8 cellular contexts compared by ENCODE assay signal in genomic region chr7:149196151-149196704, GRCh38. TPM values are rescaled to one million over a fixed set of nuclear protein-coding genes. Genes with fewer than 3 reads are reported as not detected.
DNase-seq lines count a peak whose midpoint lies in the region; ATAC-seq, FAIRE-seq and TF ChIP-seq lines count a peak whose summit lies in the region.

No MANE protein-coding gene starts in this region.

- POLR2A ChIA-PET in HEK293 (lab: Yijun Ruan, JAX) = interaction anchor here (1.2 to 2.1 kb wide), 7 partner anchors 9 to 428 kb away, joined by 3 to 12 read pairs (median 4); partner anchors contain the start of genes ZNF398 and ZNF783

- CTCF ChIA-PET in HEK293 (lab: Yijun Ruan, JAX) = interaction anchor here (0.7 to 2.1 kb wide), 10 partner anchors 9 to 226 kb away, joined by 3 to 7 read pairs (median 4); partner anchors contain the start of gene ZNF398

- peak overlapping the region; percentile 95 for H3K27ac ChIP-seq in HEK293 (ENCODE audit: extremely low read depth, low read depth, low read length)
- no peak overlapping the region for H3K27ac ChIP-seq in SK-N-MC
- H3K27ac ChIP-seq in ectodermal cell (ENCODE audit: insufficient read depth, low read depth, low read length, poor library complexity, severe bottlenecking) = no peak overlapping the region

- no peaks in the 10 kb centered on the region for H3K9me3 ChIP-seq in HEK293 (ENCODE audit: control insufficient read depth, insufficient read depth, low read depth, low read length)
- H3K9me3 ChIP-seq in SK-N-MC (ENCODE audit: low read depth, low read length) = no peaks in the 10 kb centered on the region
- H3K9me3 ChIP-seq in ectodermal cell (ENCODE audit: control insufficient read depth, low read length) = no peaks in the 10 kb centered on the region

- H3K4me3 Mint-ChIP-seq in natural killer cell treated with Interleukin-12 subunit alpha and Interleukin-12 subunit beta and Interleukin-15 and Interleukin-18, amount 100 ng/mL, for 72 hours = peak overlapping the region; percentile 90

- no peaks in the 10 kb centered on the region for H3K27me3 ChIP-seq in ectodermal cell (ENCODE audit: control insufficient read depth, insufficient read depth, low read length, poor library complexity, severe bottlenecking)

- DNase-seq in D341Med (ENCODE audit: low spot score) = peak; percentile 61
- DNase-seq in SK-N-MC (ENCODE audit: low read depth, low spot score) = no peak
- no peak for DNase-seq in natural killer cell treated with Interleukin-12 subunit alpha and Interleukin-12 subunit beta and Interleukin-15 and Interleukin-18, amount 100 ng/mL, for 72 hours (ENCODE audit: low spot score)
- DNase-seq in NCI-H1694 (lab: John Stamatoyannopoulos, UW) = no peak
- no peak for DNase-seq in cerebellar nuclear complex (lab: John Stamatoyannopoulos, UW)
- DNase-seq in GM12891 (ENCODE audit: insufficient read length, low spot score) = no peak

- H3K27me3 Mint-ChIP-seq in natural killer cell treated with Interleukin-12 subunit alpha and Interleukin-12 subunit beta and Interleukin-15 and Interleukin-18, amount 100 ng/mL, for 72 hours = no peaks in the 10 kb centered on the region

- peaks cover 24% of the 10 kb centered on the region for H3K36me3 Mint-ChIP-seq in natural killer cell treated with Interleukin-12 subunit alpha and Interleukin-12 subunit beta and Interleukin-15 and Interleukin-18, amount 100 ng/mL, for 72 hours

- 11% methylated on average over 15 to 17 of the region's 17 CpGs for WGBS in ectodermal cell, 2 experiments

- no peak for FAIRE-seq in GM12891 (lab: Jason Lieb, UNC)

- peak; percentile 3 to 29 for ATAC-seq in natural killer cell treated with Interleukin-12 subunit alpha and Interleukin-12 subunit beta and Interleukin-15 and Interleukin-18, amount 100 ng/mL, for 72 hours

- peak overlapping the region; percentile 94 for H3K9ac ChIP-seq in SK-N-MC (ENCODE audit: insufficient read length)

- no peak for TF ChIP-seq CTCF in HEK293 (tag by site-specific recombination; IDR thresholded peaks at IDR 0.05)

- peaks cover 16 to 45% of the 10 kb centered on the region in 2 experiments for H3K36me3 ChIP-seq in HEK293 (ENCODE audit: control insufficient read depth in 2 of 2, insufficient read depth in 1 of 2, low read length in 2 of 2)
- H3K36me3 ChIP-seq in SK-N-MC (ENCODE audit: insufficient read depth, low read length) = peaks cover 32% of the 10 kb centered on the region
- peaks cover 24% of the 10 kb centered on the region for H3K36me3 ChIP-seq in ectodermal cell (ENCODE audit: control insufficient read depth, insufficient read depth, low read length)

- peak overlapping the region; percentile 99 for H3K4me3 ChIP-seq in HEK293 (ENCODE audit: low read depth, low read length)
- peak overlapping the region; percentile 90 for H3K4me3 ChIP-seq in SK-N-MC
- H3K4me3 ChIP-seq in ectodermal cell (ENCODE audit: insufficient read depth, low read depth, low read length) = peak overlapping the region; percentile 93

- peaks cover 44 to 48% of the 10 kb centered on the region in 2 donors for H3K4me1 Mint-ChIP-seq in natural killer cell treated with Interleukin-12 subunit alpha and Interleukin-12 subunit beta and Interleukin-15 and Interleukin-18, amount 100 ng/mL, for 72 hours (ENCODE audit: low read depth in 2 of 2)

- no peaks in the 10 kb centered on the region for H3K9me3 Mint-ChIP-seq in natural killer cell treated with Interleukin-12 subunit alpha and Interleukin-12 subunit beta and Interleukin-15 and Interleukin-18, amount 100 ng/mL, for 72 hours

- H3K4me1 ChIP-seq in HEK293 (ENCODE audit: control insufficient read depth, insufficient read depth, low read length) (no peaks in the 10 kb centered on the region), ectodermal cell (ENCODE audit: control insufficient read depth, insufficient read depth, low read length) (peaks cover 8% of the 10 kb centered on the region)

- no peak for TF ChIP-seq POLR2A in GM12891 (IDR thresholded peaks at IDR 0.05; ENCODE audit: low read depth, low read length)

- peak overlapping the region; percentile 89 to 90 for H3K27ac Mint-ChIP-seq in natural killer cell treated with Interleukin-12 subunit alpha and Interleukin-12 subunit beta and Interleukin-15 and Interleukin-18, amount 100 ng/mL, for 72 hours

TF ChIP-seq in HEK293, 187 proteins besides CTCF, POLR2A, EP300 and RAD21 (continues in another document):
- TF ChIP-seq ZNF341 (tag by site-specific recombination; IDR thresholded peaks at IDR 0.05; ENCODE audit: low read depth) (peak; percentile 9; the same call in 1 of the 2 replicates), ZIC2 (tag by site-specific recombination; IDR thresholded peaks at IDR 0.05) (peak; percentile 34), ZFP69B (tag by site-specific recombination; IDR thresholded peaks at IDR 0.05) (peak; percentile 43; the same call in 1 of the 2 replicates), ZNF639 (tag by site-specific recombination; IDR thresholded peaks at IDR 0.05) (no peak), ZNF692 (tag by site-specific recombination; IDR thresholded peaks at IDR 0.05) (peak; percentile 79), ZBTB8A (tag by site-specific recombination; IDR thresholded peaks at IDR 0.05) (no peak)

TF ChIP-seq in GM12891, 5 proteins besides CTCF, POLR2A, EP300 and RAD21:
- no peak for TF ChIP-seq PAX5 (IDR thresholded peaks at IDR 0.05; ENCODE audit: insufficient read depth, low read length, severe bottlenecking)
- no peak for TF ChIP-seq SPI1 (IDR thresholded peaks at IDR 0.05; ENCODE audit: low read depth, low read length)
- TF ChIP-seq POLR2AphosphoS5 (IDR thresholded peaks at IDR 0.05; ENCODE audit: low read depth, low read length) = no peak
- TF ChIP-seq POU2F2 (IDR thresholded peaks at IDR 0.05; ENCODE audit: low read depth, low read length) = no peak
- no peak for TF ChIP-seq TAF1 (IDR thresholded peaks at IDR 0.05; ENCODE audit: low read depth, low read length)

RNA-seq across cellular contexts. Expression of gene ZNF282, which starts 0.9 kb away (rescaled TPM):
- polyA plus RNA-seq in ectodermal cell (2013, experiment 1 of 4) = 24.9 TPM
- 26.9 TPM for polyA plus RNA-seq in ectodermal cell (2013, experiment 2 of 4)
- 24.0 TPM for polyA plus RNA-seq in ectodermal cell (2013, experiment 3 of 4)
- polyA plus RNA-seq in ectodermal cell (2013, experiment 4 of 4) = 24.5 TPM
- 10 to 100 TPM; 37.4 to 46.7 TPM for total RNA-seq in natural killer cell treated with Interleukin-12 subunit alpha and Interleukin-12 subunit beta and Interleukin-15 and Interleukin-18, amount 100 ng/mL, for 72 hours
- polyA plus RNA-seq in GM12891 (2012; ENCODE audit: low read depth, missing spikeins) = 13.6 TPM

RNA-seq across cellular contexts. Expression of gene ZNF212, which starts 43.2 kb away (rescaled TPM):
- 18.4 TPM for polyA plus RNA-seq in ectodermal cell (2013, experiment 1 of 4)
- 20.7 TPM for polyA plus RNA-seq in ectodermal cell (2013, experiment 2 of 4)
- 12.7 TPM for polyA plus RNA-seq in ectodermal cell (2013, experiment 3 of 4)
- polyA plus RNA-seq in ectodermal cell (2013, experiment 4 of 4) = 15.5 TPM
- 10 to 100 TPM; 11.5 to 19.9 TPM for total RNA-seq in natural killer cell treated with Interleukin-12 subunit alpha and Interleukin-12 subunit beta and Interleukin-15 and Interleukin-18, amount 100 ng/mL, for 72 hours
- polyA plus RNA-seq in GM12891 (2012; ENCODE audit: low read depth, missing spikeins) = 4.1 TPM

RNA-seq across cellular contexts. Expression of gene ZNF398, which starts 49.0 kb away (rescaled TPM):
- polyA plus RNA-seq in ectodermal cell (2013, experiment 1 of 4) = 10.8 TPM
- polyA plus RNA-seq in ectodermal cell (2013, experiment 2 of 4) = 11.6 TPM
- polyA plus RNA-seq in ectodermal cell (2013, experiment 3 of 4) = 8.6 TPM
- 10.3 TPM for polyA plus RNA-seq in ectodermal cell (2013, experiment 4 of 4)
- 10 to 100 TPM; 17.9 to 20.0 TPM for total RNA-seq in natural killer cell treated with Interleukin-12 subunit alpha and Interleukin-12 subunit beta and Interleukin-15 and Interleukin-18, amount 100 ng/mL, for 72 hours
- 5.4 TPM for polyA plus RNA-seq in GM12891 (2012; ENCODE audit: low read depth, missing spikeins)
